In genomic region chr5:38009754-38010386, GRCh38 we compare ENCODE assay signal across 29 cellular contexts.
"Had no signal": no experiment of that assay in that cellular context is flagged by ENCODE, and none has a peak within 500 bp of the region (broad histone marks: within the 10 kb centered on the region; RNA-seq: fewer than 3 reads in every experiment).

No MANE protein-coding gene starts in this region.

- H3K4me3 ChIP-seq: adrenal gland, ascending aorta, cardiac muscle cell, uterus had no signal

- H3K4me3 Mint-ChIP-seq: activated naive CD4-positive, alpha-beta T cell treated with anti-CD3 and anti-CD28 coated beads for 36 hours; activated naive CD8-positive, alpha-beta T cell treated with anti-CD3 and anti-CD28 coated beads for 36 hours; activated T-helper 1 cell treated with anti-CD3 and anti-CD28 coated beads, Interleukin-12 subunit alpha, Interleukin-12 subunit beta, Interleukin-2, Interleukin-4 antibody, amounts not matched to agents 30 ng/mL and 10 ng/mL and 1 ng/mL, durations not matched to agents 14 hours and 24 hours and 36 hours; brain; mesothelial cell of epicardium; naive thymus-derived CD8-positive, alpha-beta T cell; neural crest cell; stimulated activated naive CD8-positive, alpha-beta T cell treated with anti-CD3 and anti-CD28 coated beads, Interleukin-15, Interleukin-2, amounts not matched to agents 100 ng/mL and 50 ng/mL, for 24 hours; type B pancreatic cell had no signal

- H3K27me3 Mint-ChIP-seq: brain; stimulated activated naive CD8-positive, alpha-beta T cell treated with anti-CD3 and anti-CD28 coated beads, Interleukin-15, Interleukin-2, amounts not matched to agents 100 ng/mL and 50 ng/mL, for 24 hours had no signal

- H3K36me3 ChIP-seq: adrenal gland, ascending aorta, cardiac muscle cell, uterus, WERI-Rb-1 had no signal

- H3K4me1 Mint-ChIP-seq: activated naive CD8-positive, alpha-beta T cell treated with anti-CD3 and anti-CD28 coated beads for 36 hours; naive thymus-derived CD8-positive, alpha-beta T cell; neural crest cell had no signal

- ATAC-seq: activated CD4-positive, CD25-positive, alpha-beta regulatory T cell treated with anti-CD3 and anti-CD28 coated beads, Interleukin-2, amount 50 U/mL, for 24 hours; left cardiac atrium; naive thymus-derived CD8-positive, alpha-beta T cell; right cardiac atrium had no signal

- H3K9me3 ChIP-seq: adrenal gland, ascending aorta, uterus had no signal

- H3K4me1 ChIP-seq: adrenal gland, ascending aorta, uterus had no signal

- H3K27ac ChIP-seq: adrenal gland, ascending aorta, cardiac muscle cell, uterus, WERI-Rb-1 had no signal

- H3K27ac Mint-ChIP-seq: activated naive CD4-positive, alpha-beta T cell treated with anti-CD3 and anti-CD28 coated beads for 36 hours; activated naive CD8-positive, alpha-beta T cell treated with anti-CD3 and anti-CD28 coated beads for 36 hours; activated T-helper 1 cell treated with anti-CD3 and anti-CD28 coated beads, Interleukin-12 subunit alpha, Interleukin-12 subunit beta, Interleukin-2, Interleukin-4 antibody, amounts not matched to agents 30 ng/mL and 10 ng/mL and 1 ng/mL, durations not matched to agents 14 hours and 24 hours and 36 hours; brain; mesothelial cell of epicardium; naive thymus-derived CD8-positive, alpha-beta T cell; stimulated activated naive CD8-positive, alpha-beta T cell treated with anti-CD3 and anti-CD28 coated beads, Interleukin-15, Interleukin-2, amounts not matched to agents 100 ng/mL and 50 ng/mL, for 24 hours; type B pancreatic cell had no signal

- H3K36me3 Mint-ChIP-seq: activated naive CD8-positive, alpha-beta T cell treated with anti-CD3 and anti-CD28 coated beads for 36 hours; brain; mesothelial cell of epicardium; naive thymus-derived CD8-positive, alpha-beta T cell; type B pancreatic cell had no signal

- H3K27me3 ChIP-seq: adrenal gland, ascending aorta, cardiac muscle cell, uterus had no signal

- H3K9me3 Mint-ChIP-seq: activated T-helper 1 cell treated with anti-CD3 and anti-CD28 coated beads, Interleukin-12 subunit alpha, Interleukin-12 subunit beta, Interleukin-2, Interleukin-4 antibody, amounts not matched to agents 30 ng/mL and 10 ng/mL and 1 ng/mL, durations not matched to agents 14 hours and 24 hours and 36 hours; mesothelial cell of epicardium; stimulated activated naive CD8-positive, alpha-beta T cell treated with anti-CD3 and anti-CD28 coated beads, Interleukin-15, Interleukin-2, amounts not matched to agents 100 ng/mL and 50 ng/mL, for 24 hours had no signal

- DNase-seq: activated CD4-positive, alpha-beta T cell treated with anti-CD3 and anti-CD28 coated beads for 48 hours; activated CD4-positive, alpha-beta T cell treated with anti-CD3 and anti-CD28 coated beads, Interleukin-2, amount 50 U/mL, for 48 hours; activated CD8-positive, alpha-beta memory T cell treated with anti-CD3 and anti-CD28 coated beads, Interleukin-2, amount 50 U/mL, for 4 hours; activated effector memory CD4-positive, alpha-beta T cell treated with anti-CD3 and anti-CD28 coated beads, Interleukin-2, amount 50 U/mL, for 16 hours; activated naive CD4-positive, alpha-beta T cell treated with anti-CD3 and anti-CD28 coated beads for 36 hours; activated naive CD8-positive, alpha-beta T cell treated with anti-CD3 and anti-CD28 coated beads for 36 hours; activated T-cell treated with anti-CD3 and anti-CD28 coated beads, Interleukin-2, amount 50 U/mL, for 1 hour; adrenal gland; foreskin fibroblast; head of caudate nucleus; hippocampal formation; left cardiac atrium; mammary epithelial cell; naive thymus-derived CD8-positive, alpha-beta T cell; occipital lobe; right cardiac atrium; stimulated activated CD4-positive, alpha-beta T cell treated with anti-CD3 and anti-CD28 coated beads, Interleukin-12 subunit alpha, Interleukin-12 subunit beta, amount 100 ng/mL, for 4 hours; stimulated activated CD4-positive, alpha-beta T cell treated with anti-CD3 and anti-CD28 coated beads, Interleukin-4, amount 100 ng/mL, for 1 hour; uterus; WERI-Rb-1 had no signal
